ENCODE assay signal across 10 cellular contexts in the genomic region with DNA sequence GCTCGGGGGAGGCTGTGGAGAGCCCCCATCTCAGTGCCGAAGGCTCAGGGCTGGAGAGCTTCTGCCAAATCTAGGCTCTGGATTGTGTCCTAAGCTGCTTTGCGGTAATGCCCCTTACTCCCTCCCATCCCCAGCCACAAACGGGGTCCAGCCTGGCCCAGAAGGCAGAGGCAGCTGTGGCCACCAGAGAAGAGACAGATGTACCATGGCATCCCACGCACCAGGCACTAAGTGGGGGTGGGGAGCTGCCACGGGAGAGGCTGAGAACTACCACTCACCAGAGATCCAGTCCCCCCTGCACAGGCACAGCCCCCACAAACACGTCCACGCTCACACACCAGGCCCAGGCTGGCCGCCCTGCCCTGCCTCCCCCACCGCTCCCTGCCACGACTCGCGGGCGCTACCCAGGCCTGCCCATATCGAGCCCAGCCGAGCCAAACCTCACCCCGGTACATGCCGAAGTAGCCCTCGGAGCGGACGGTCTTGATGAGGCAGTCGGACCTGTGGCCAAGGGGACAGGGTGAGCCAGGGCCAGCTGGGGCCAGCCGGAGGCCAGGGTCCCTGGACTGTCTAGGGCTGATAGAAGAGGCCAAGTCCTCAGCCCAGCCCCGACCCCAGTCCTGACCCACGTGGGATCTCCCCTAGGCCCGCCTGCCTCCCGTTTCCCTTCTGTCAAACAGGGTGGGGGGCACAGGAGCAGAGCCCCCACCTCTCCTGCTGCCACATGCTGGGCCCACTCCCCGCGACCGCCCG. TPM values are rescaled to one million over a fixed set of nuclear protein-coding genes. Genes with fewer than 3 reads are reported as not detected.
A peak's percentile ranks its signal among the peaks of the same experiment; 100 is the strongest.
DNase-seq lines count a peak whose midpoint lies in the region; ATAC-seq and TF ChIP-seq lines count a peak whose summit lies in the region.
"Had no signal": no experiment of that assay in that cellular context is flagged by ENCODE, and none has a peak within 500 bp of the region (broad histone marks: within the 10 kb centered on the region; RNA-seq: fewer than 3 reads in every experiment).

No MANE protein-coding gene starts in this region.

- no peak overlapping the region for H3K27ac ChIP-seq in mammary epithelial cell (ENCODE audit: insufficient read depth, low read depth, low read length)
- no peak overlapping the region for H3K27ac ChIP-seq in upper lobe of right lung

- H3K4me3 Mint-ChIP-seq in MCF 10A (ENCODE audit: unreplicated experiment) (peak overlapping the region; percentile 84), glutamatergic neuron (ENCODE audit: unreplicated experiment) (peak overlapping the region; percentile 65)
- H3K4me3 Mint-ChIP-seq in activated CD8-positive, alpha-beta T cell treated with anti-CD3 and anti-CD28 coated beads for 36 hours, result peak overlapping the region; percentile 77

- peaks cover 2% of the 10 kb centered on the region for H4K20me1 ChIP-seq in mammary epithelial cell (ENCODE audit: insufficient read depth, low read length)

- no peak overlapping the region for H3K4me3 ChIP-seq in mammary epithelial cell (replicated peaks in 1 of 3; ENCODE audit: insufficient read depth in 1 of 3, low read depth in 2 of 3, low read length in 3 of 3)
- H3K4me3 ChIP-seq in upper lobe of right lung, result peak overlapping the region; percentile 87

- POLR2A ChIA-PET in MCF 10A (lab: Yijun Ruan, JAX), result interaction anchor here (0.7 to 3.8 kb wide), 7 partner anchors 10 to 88 kb away, joined by 3 to 33 read pairs (median 4); a partner anchor contains a TSS
- POLR2A ChIA-PET in activated CD8-positive, alpha-beta T cell treated with anti-CD3 and anti-CD28 coated beads for 36 hours (lab: Charles Lee), result interaction anchor here (0.6 to 2.8 kb wide), 6 partner anchors 8 to 66 kb away, joined by 3 to 8 read pairs (median 4); no protein-coding TSS in a partner anchor

- H3K9ac ChIP-seq in mammary epithelial cell (ENCODE audit: insufficient read depth, low read length), result no peak overlapping the region

- no peak overlapping the region for H2AFZ ChIP-seq in mammary epithelial cell (ENCODE audit: low read depth, low read length)

- ATAC-seq in activated CD8-positive, alpha-beta T cell treated with anti-CD3 and anti-CD28 coated beads for 36 hours, result no peak
- ATAC-seq in upper lobe of right lung (no peak), GM21723 (IDR thresholded peaks at IDR 0.05; ENCODE audit: unreplicated experiment) (no peak), HG02973 (IDR thresholded peaks at IDR 0.05; ENCODE audit: unreplicated experiment) (no peak)

- H3K9me3 Mint-ChIP-seq in MCF 10A (ENCODE audit: unreplicated experiment), result no peaks in the 10 kb centered on the region
- no peaks in the 10 kb centered on the region for H3K9me3 Mint-ChIP-seq in activated CD8-positive, alpha-beta T cell treated with anti-CD3 and anti-CD28 coated beads for 36 hours
- H3K9me3 Mint-ChIP-seq in glutamatergic neuron (ENCODE audit: unreplicated experiment), result peaks cover 10% of the 10 kb centered on the region

- intact Hi-C loops in MCF 10A (cut with micrococcal nuclease), result no loop called here
- intact Hi-C loops in mammary epithelial cell (cut with micrococcal nuclease), result loop anchor here (10.0 kb wide), 1 partner anchor 229 kb away; a partner anchor contains a TSS
- intact Hi-C loops in activated CD8-positive, alpha-beta T cell treated with anti-CD3 and anti-CD28 coated beads for 36 hours (cut with micrococcal nuclease), result no loop called here
- intact Hi-C loops in upper lobe of right lung (cut with DNase I), result no loop called here

- DNase-seq in MCF 10A (ENCODE audit: unreplicated experiment), result no peak
- DNase-seq in mammary epithelial cell, result no peak
- DNase-seq in activated CD8-positive, alpha-beta T cell treated with anti-CD3 and anti-CD28 coated beads for 36 hours, result no peak
- no peak for DNase-seq in glutamatergic neuron
- no peak for DNase-seq in upper lobe of right lung
- DNase-seq in stimulated activated naive CD4-positive, alpha-beta T cell treated with Interleukin-2 at 50 U/mL for 16 hours (lab: John Stamatoyannopoulos, UW), result no peak
- DNase-seq: kidney glomerular epithelial cell, NCI-H2227 treated with DMSO at 0.1 percent for 48 hours had no signal

- TF ChIP-seq CTCF in MCF 10A (IDR thresholded peaks at IDR 0.05; ENCODE audit: unreplicated experiment) (no peak), mammary epithelial cell (conservative IDR thresholded peaks at IDR 0.05 in 1 of 2, IDR thresholded peaks at IDR 0.05 in 1 of 2; ENCODE audit: extremely low read depth in 1 of 2, insufficient read depth in 1 of 2, low read depth in 1 of 2, low read length in 2 of 2) (no peak), glutamatergic neuron (IDR thresholded peaks at IDR 0.05; ENCODE audit: partially characterized antibody, unreplicated experiment) (no peak), upper lobe of right lung (IDR thresholded peaks at IDR 0.05) (no peak)
- TF ChIP-seq CTCF in activated CD8-positive, alpha-beta T cell treated with anti-CD3 and anti-CD28 coated beads for 36 hours (IDR thresholded peaks at IDR 0.05), result no peak

- H3K27me3 Mint-ChIP-seq in MCF 10A (ENCODE audit: insufficient read depth, unreplicated experiment) (no peaks in the 10 kb centered on the region), glutamatergic neuron (ENCODE audit: unreplicated experiment) (peaks cover 7% of the 10 kb centered on the region)
- H3K27me3 Mint-ChIP-seq in activated CD8-positive, alpha-beta T cell treated with anti-CD3 and anti-CD28 coated beads for 36 hours, result no peaks in the 10 kb centered on the region

- CTCF ChIA-PET in MCF 10A (lab: Yijun Ruan, JAX) (interaction anchor here (0.7 to 1.6 kb wide), 3 partner anchors 11 to 213 kb away, joined by 3 to 5 read pairs (median 4); no protein-coding TSS in a partner anchor), mammary epithelial cell (lab: Charles Lee; ENCODE audit: low non-redundant PET) (no interaction called here)
- CTCF ChIA-PET in activated CD8-positive, alpha-beta T cell treated with anti-CD3 and anti-CD28 coated beads for 36 hours (lab: Charles Lee), result interaction anchor here (1.4 kb wide), 1 partner anchor 19 kb away, joined by 3 read pairs; no protein-coding TSS in a partner anchor

- H3K27me3 ChIP-seq in mammary epithelial cell (ENCODE audit: insufficient read depth, low read length), result no peaks in the 10 kb centered on the region
- H3K27me3 ChIP-seq in upper lobe of right lung, result no peaks in the 10 kb centered on the region

- dilution Hi-C loops in mammary epithelial cell (cut with HindIII; ENCODE audit: low sequenced_read_pairs), result no loop called here

- H3K4me1 ChIP-seq in mammary epithelial cell (ENCODE audit: insufficient read depth, low read length) (peaks cover 26% of the 10 kb centered on the region), upper lobe of right lung (peaks cover 22% of the 10 kb centered on the region)

- H3K27ac Mint-ChIP-seq in MCF 10A (ENCODE audit: low read depth, unreplicated experiment) (no peak overlapping the region), glutamatergic neuron (ENCODE audit: unreplicated experiment) (peak overlapping the region; percentile 83)
- H3K27ac Mint-ChIP-seq in activated CD8-positive, alpha-beta T cell treated with anti-CD3 and anti-CD28 coated beads for 36 hours, result no peak overlapping the region

- no peaks in the 10 kb centered on the region for H3K9me3 ChIP-seq in mammary epithelial cell (replicated peaks; ENCODE audit: insufficient read depth, low read length)
- no peaks in the 10 kb centered on the region for H3K9me3 ChIP-seq in upper lobe of right lung

- 96% methylated on average over 17 of the region's 31 CpGs for WGBS in mammary epithelial cell (ENCODE audit: low coverage, missing lambda C conversion rate)

- no peak overlapping the region for H3K4me2 ChIP-seq in mammary epithelial cell (ENCODE audit: insufficient read depth, low read depth, low read length)

- H3K36me3 ChIP-seq in mammary epithelial cell (ENCODE audit: insufficient read depth, low read length) (no peaks in the 10 kb centered on the region), upper lobe of right lung (peaks cover 7% of the 10 kb centered on the region)

- H3K79me2 ChIP-seq in mammary epithelial cell (ENCODE audit: insufficient read depth, low read length), result peaks cover 14% of the 10 kb centered on the region

- in situ Hi-C loops in mammary epithelial cell (cut with MboI; ENCODE audit: low sequenced_read_pairs in 2 of 2), result no loop called here

- peaks cover 29% of the 10 kb centered on the region for H3K36me3 Mint-ChIP-seq in MCF 10A (ENCODE audit: insufficient read depth, unreplicated experiment)
- H3K36me3 Mint-ChIP-seq in activated CD8-positive, alpha-beta T cell treated with anti-CD3 and anti-CD28 coated beads for 36 hours (ENCODE audit: low read depth), result peaks cover 15% of the 10 kb centered on the region
- H3K36me3 Mint-ChIP-seq in glutamatergic neuron (ENCODE audit: unreplicated experiment), result no peaks in the 10 kb centered on the region

- no peaks in the 10 kb centered on the region for H3K4me1 Mint-ChIP-seq in MCF 10A (ENCODE audit: insufficient read depth, unreplicated experiment)
- peaks cover 14% of the 10 kb centered on the region for H3K4me1 Mint-ChIP-seq in activated CD8-positive, alpha-beta T cell treated with anti-CD3 and anti-CD28 coated beads for 36 hours (ENCODE audit: low read depth)
- peaks cover 10% of the 10 kb centered on the region for H3K4me1 Mint-ChIP-seq in glutamatergic neuron (ENCODE audit: low read depth, unreplicated experiment)

- no TSS peak for BruUV-seq in MCF 10A (replicated peaks; lab: Mats Ljungman, UMichigan)
- BruUV-seq in mammary epithelial cell (replicated peaks; lab: Mats Ljungman, UMichigan), result no TSS peak

RNA-seq across cellular contexts. Expression of a gene that starts 3.9 kb away (rescaled TPM):
- 34.0 and 36.5 TPM in 2 replicates for total RNA-seq in MCF 10A (2022)
- total RNA-seq in mammary epithelial cell, result 10 to 100 TPM in 1 of 2 donors, 1 to 10 TPM in 1; 7.3 to 29.5 TPM
- 19.4 TPM for polyA plus RNA-seq in mammary epithelial cell
- polyA minus RNA-seq in mammary epithelial cell, result 11.3 TPM
- 10 to 100 TPM; 33.3 to 36.7 TPM for total RNA-seq in activated CD8-positive, alpha-beta T cell treated with anti-CD3 and anti-CD28 coated beads for 36 hours
- total RNA-seq in glutamatergic neuron (ENCODE audit: unreplicated experiment), result 93.9 TPM
- 20.8 TPM for total RNA-seq in upper lobe of right lung

RNA-seq across cellular contexts. Expression of a gene that starts 4.3 kb away (rescaled TPM):
- total RNA-seq in MCF 10A (2022), result not detected in 2 replicates
- total RNA-seq in mammary epithelial cell, result not detected
- not detected for polyA plus RNA-seq in mammary epithelial cell
- not detected for polyA minus RNA-seq in mammary epithelial cell
- under 1 TPM; 0.20 to 0.25 TPM for total RNA-seq in activated CD8-positive, alpha-beta T cell treated with anti-CD3 and anti-CD28 coated beads for 36 hours
- total RNA-seq in glutamatergic neuron (ENCODE audit: unreplicated experiment), result 58.7 TPM
- total RNA-seq in upper lobe of right lung, result not detected

RNA-seq across cellular contexts. Expression of a gene that starts 10.8 kb away (rescaled TPM):
- total RNA-seq in MCF 10A (2022) (15.8 and 22.1 TPM in 2 replicates), mammary epithelial cell (10 to 100 TPM in 1 of 2 donors, 1 to 10 TPM in 1; 4.5 to 19.2 TPM), glutamatergic neuron (ENCODE audit: unreplicated experiment) (37.0 TPM), upper lobe of right lung (13.1 TPM)
- polyA plus RNA-seq in mammary epithelial cell, result 9.3 TPM
- 1.8 TPM for polyA minus RNA-seq in mammary epithelial cell
- total RNA-seq in activated CD8-positive, alpha-beta T cell treated with anti-CD3 and anti-CD28 coated beads for 36 hours, result 10 to 100 TPM; 29.9 to 30.6 TPM

RNA-seq across cellular contexts. Expression of a gene that starts 15.6 kb away (rescaled TPM):
- total RNA-seq in MCF 10A (2022) (1,886 and 2,142 TPM in 2 replicates), mammary epithelial cell (1,000 to 10,000 TPM in 1 of 2 donors, 100 to 1,000 TPM in 1; 135 to 1,487 TPM), glutamatergic neuron (ENCODE audit: unreplicated experiment) (997 TPM), upper lobe of right lung (1,548 TPM)
- polyA plus RNA-seq in mammary epithelial cell, result 1,296 TPM
- polyA minus RNA-seq in mammary epithelial cell, result 737 TPM
- total RNA-seq in activated CD8-positive, alpha-beta T cell treated with anti-CD3 and anti-CD28 coated beads for 36 hours, result 1,000 to 10,000 TPM; 3,638 to 3,686 TPM

RNA-seq across cellular contexts. Expression of a gene that starts 16.9 kb away (rescaled TPM):
- total RNA-seq in MCF 10A (2022) (54.6 and 67.7 TPM in 2 replicates), mammary epithelial cell (10 to 100 TPM; 47.0 to 78.2 TPM), glutamatergic neuron (ENCODE audit: unreplicated experiment) (67.5 TPM), upper lobe of right lung (62.5 TPM)
- polyA plus RNA-seq in mammary epithelial cell, result 29.6 TPM
- 39.8 TPM for polyA minus RNA-seq in mammary epithelial cell
- total RNA-seq in activated CD8-positive, alpha-beta T cell treated with anti-CD3 and anti-CD28 coated beads for 36 hours, result 10 to 100 TPM; 45.8 to 48.8 TPM

Comparison
In these comparisons a context has a peak if more than half of its experiments do, and no peak if none do; other contexts are left out.
1. RNA of a gene that starts 4.3 kb away (total RNA-seq): 58.7 TPM in glutamatergic neuron (single experiment); not detected in mammary epithelial cell, 0.20 to 0.25 TPM in activated CD8-positive, alpha-beta T cell treated with anti-CD3 and anti-CD28 coated beads for 36 hours, not detected in MCF 10A and not detected in upper lobe of right lung (single experiment); every median in the first group is over 10 times any median in the second.
2. Peak in every context shown above with its lines, with median percentiles within 50 percentile points of each other: H3K4me3 Mint-ChIP-seq.